29 cellular contexts compared by ENCODE assay signal in genomic region chr1:52436817-52437216, GRCh38.
"Had no signal": no experiment of that assay in that cellular context is flagged by ENCODE, and none has a peak within 500 bp of the region (broad histone marks: within the 10 kb centered on the region; RNA-seq: fewer than 3 reads in every experiment).

No MANE protein-coding gene starts in this region.

- H3K27ac ChIP-seq: breast epithelium, esophagus muscularis mucosa, foreskin keratinocyte, heart right ventricle, left ventricle myocardium inferior, parathyroid adenoma, right atrium auricular region, spleen, suprapubic skin, tibial artery, upper lobe of right lung, VCaP had no signal

- H3K4me1 ChIP-seq: breast epithelium, esophagus muscularis mucosa, foreskin keratinocyte, heart right ventricle, left ventricle myocardium inferior, parathyroid adenoma, right atrium auricular region, spleen, suprapubic skin, tibial artery, upper lobe of right lung had no signal

- H3K27me3 Mint-ChIP-seq: activated CD4-positive, alpha-beta memory T cell treated with anti-CD3 and anti-CD28 coated beads for 36 hours; activated CD4-positive, alpha-beta T cell treated with anti-CD3 and anti-CD28 coated beads, Interleukin-2, amount 10 ng/mL, durations not matched to agents 24 days and 14 days; activated naive CD4-positive, alpha-beta T cell treated with anti-CD3 and anti-CD28 coated beads, Interleukin-2, amount 10 ng/mL, durations not matched to agents 7 days and 5 days; activated T-cell treated with anti-CD3 and anti-CD28 coated beads, Interleukin-2, amount 50 U/mL, for 24 hours; dendritic cell treated with granulocyte-macrophage colony-stimulating factor and Interleukin-4, amounts not matched to agents 40 ng/mL and 50 ng/mL, for 4 days; naive B cell had no signal

- H2AFZ ChIP-seq: parathyroid adenoma had no signal

- H3K27ac Mint-ChIP-seq: activated CD4-positive, alpha-beta memory T cell treated with anti-CD3 and anti-CD28 coated beads for 36 hours; activated CD4-positive, alpha-beta T cell treated with anti-CD3 and anti-CD28 coated beads, Interleukin-2, amount 10 ng/mL, durations not matched to agents 24 days and 14 days; activated naive CD4-positive, alpha-beta T cell treated with anti-CD3 and anti-CD28 coated beads, Interleukin-2, amount 10 ng/mL, durations not matched to agents 7 days and 5 days; activated T-cell treated with anti-CD3 and anti-CD28 coated beads, Interleukin-2, amount 50 U/mL, for 24 hours; dendritic cell treated with granulocyte-macrophage colony-stimulating factor and Interleukin-4, amounts not matched to agents 40 ng/mL and 50 ng/mL, for 4 days; T-helper 1 cell treated with Interleukin-12 subunit alpha and Interleukin-12 subunit beta and Interleukin-4 antibody, amounts not matched to agents 30 μg/mL and 1 μg/mL, for 36 hours had no signal

- H3K4me3 Mint-ChIP-seq: activated CD4-positive, alpha-beta memory T cell treated with anti-CD3 and anti-CD28 coated beads for 36 hours; activated CD4-positive, alpha-beta T cell treated with anti-CD3 and anti-CD28 coated beads, Interleukin-2, amount 10 ng/mL, durations not matched to agents 24 days and 14 days; activated naive CD4-positive, alpha-beta T cell treated with anti-CD3 and anti-CD28 coated beads, Interleukin-2, amount 10 ng/mL, durations not matched to agents 7 days and 5 days; activated T-cell treated with anti-CD3 and anti-CD28 coated beads, Interleukin-2, amount 50 U/mL, for 24 hours; dendritic cell treated with granulocyte-macrophage colony-stimulating factor and Interleukin-4, amounts not matched to agents 40 ng/mL and 50 ng/mL, for 4 days; naive B cell; T-helper 1 cell treated with Interleukin-12 subunit alpha and Interleukin-12 subunit beta and Interleukin-4 antibody, amounts not matched to agents 30 μg/mL and 1 μg/mL, for 36 hours had no signal

- H3K4me1 Mint-ChIP-seq: activated CD4-positive, alpha-beta T cell treated with anti-CD3 and anti-CD28 coated beads, Interleukin-2, amount 10 ng/mL, durations not matched to agents 24 days and 14 days; activated naive CD4-positive, alpha-beta T cell treated with anti-CD3 and anti-CD28 coated beads, Interleukin-2, amount 10 ng/mL, durations not matched to agents 7 days and 5 days; naive B cell had no signal

- H3K9me3 Mint-ChIP-seq: activated CD4-positive, alpha-beta memory T cell treated with anti-CD3 and anti-CD28 coated beads for 36 hours; activated CD4-positive, alpha-beta T cell treated with anti-CD3 and anti-CD28 coated beads, Interleukin-2, amount 10 ng/mL, durations not matched to agents 24 days and 14 days; activated naive CD4-positive, alpha-beta T cell treated with anti-CD3 and anti-CD28 coated beads, Interleukin-2, amount 10 ng/mL, durations not matched to agents 7 days and 5 days; activated T-cell treated with anti-CD3 and anti-CD28 coated beads, Interleukin-2, amount 50 U/mL, for 24 hours; dendritic cell treated with granulocyte-macrophage colony-stimulating factor and Interleukin-4, amounts not matched to agents 40 ng/mL and 50 ng/mL, for 4 days; naive B cell; T-helper 1 cell treated with Interleukin-12 subunit alpha and Interleukin-12 subunit beta and Interleukin-4 antibody, amounts not matched to agents 30 μg/mL and 1 μg/mL, for 36 hours had no signal

- H3K9ac ChIP-seq: parathyroid adenoma had no signal

- H3K9me3 ChIP-seq: breast epithelium, esophagus muscularis mucosa, heart right ventricle, left ventricle myocardium inferior, right atrium auricular region, spleen, suprapubic skin, tibial artery, upper lobe of right lung had no signal

- DNase-seq: activated CD4-positive, alpha-beta memory T cell treated with anti-CD3 and anti-CD28 coated beads for 36 hours; activated CD8-positive, alpha-beta memory T cell treated with anti-CD3 and anti-CD28 coated beads, Interleukin-2, amount 50 U/mL, for 4 hours; activated gamma-delta T cell; activated naive CD4-positive, alpha-beta T cell treated with anti-CD3 and anti-CD28 coated beads, Interleukin-2, amount 10 ng/mL, durations not matched to agents 7 days and 5 days; activated T-cell treated with anti-CD3 and anti-CD28 coated beads, Interleukin-2, amount 50 U/mL, for 24 hours; amniotic stem cell; central memory CD4-positive, alpha-beta T cell; foreskin keratinocyte; heart right ventricle; left ventricle myocardium inferior; naive B cell; nucleus accumbens; spleen; stimulated activated naive CD4-positive, alpha-beta T cell; T-helper 9 cell; tibial artery; upper lobe of right lung had no signal

- H3K27me3 ChIP-seq: breast epithelium, esophagus muscularis mucosa, foreskin keratinocyte, heart right ventricle, right atrium auricular region, spleen, suprapubic skin, tibial artery, upper lobe of right lung had no signal

- FAIRE-seq: islet of Langerhans, TTC549 had no signal

- H3K4me3 ChIP-seq: breast epithelium, esophagus muscularis mucosa, heart right ventricle, left ventricle myocardium inferior, lung, right atrium auricular region, spleen, suprapubic skin, tibial artery, upper lobe of right lung had no signal

- H3K79me2 ChIP-seq: parathyroid adenoma had no signal
